14 cellular contexts compared by ENCODE assay signal in genomic region chr20:45459606-45460005, GRCh38. TPM values are rescaled to one million over a fixed set of nuclear protein-coding genes. Genes with fewer than 3 reads are reported as not detected.
DNase-seq lines count a peak whose midpoint lies in the region; ATAC-seq and TF ChIP-seq lines count a peak whose summit lies in the region.
"Had no signal": no experiment of that assay in that cellular context is flagged by ENCODE, and none has a peak within 500 bp of the region (broad histone marks: within the 10 kb centered on the region; RNA-seq: fewer than 3 reads in every experiment).

No MANE protein-coding gene starts in this region.

- BruUV-seq in Panc1 (replicated peaks; lab: Mats Ljungman, UMichigan), result no TSS peak

- H3K9me3 ChIP-seq in Panc1 (ENCODE audit: control insufficient read depth, insufficient read depth, low read depth, low read length), result no peaks in the 10 kb centered on the region
- H3K9me3 ChIP-seq in CD8-positive, alpha-beta T cell (ENCODE audit: low read length), result no peaks in the 10 kb centered on the region

- H3K4me3 ChIP-seq in Panc1 (ENCODE audit: low read depth in 2 of 2, low read length in 2 of 2), result no peak overlapping the region
- H3K4me3 ChIP-seq in CD8-positive, alpha-beta T cell (ENCODE audit: low read depth, low read length), result no peak overlapping the region

- no peak for ATAC-seq in Panc1
- ATAC-seq in CD8-positive, alpha-beta T cell, result no peak
- no peak for ATAC-seq in stimulated activated naive B cell treated with anti-CD40 and anti-IgM and Interleukin-4, amounts not matched to agents 10 μg/mL and 1 μg/mL and 100 μg/mL, for 72 hours (replicated peaks)
- ATAC-seq: stimulated activated effector memory CD8-positive, alpha-beta T cell treated with anti-CD3 and anti-CD28 coated beads, Interleukin-12 subunit alpha, Interleukin-12 subunit beta, amount 100 ng/mL, for 72 hours had no signal

- in situ Hi-C loops in ACHN (cut with HindIII; ENCODE audit: low pct_ligation_motif_present, low pct_unique_long_range_greater_than_20kb, low sequenced_read_pairs) (no loop called here), Panc1 (cut with HindIII; ENCODE audit: low pct_unique_long_range_greater_than_20kb, low sequenced_read_pairs) (no loop called here), GM13977 (cut with MboI; ENCODE audit: low pct_unique_long_range_greater_than_20kb, low sequenced_read_pairs, unreplicated experiment) (loop anchor here (25.0 kb wide), 1 partner anchor 303 kb away; no protein-coding TSS in a partner anchor)

- H3K4me1 Mint-ChIP-seq in CD8-positive, alpha-beta T cell (ENCODE audit: low read depth), result no peaks in the 10 kb centered on the region
- H3K4me1 Mint-ChIP-seq in stimulated activated naive B cell treated with anti-CD40 and anti-IgM and Interleukin-4, amounts not matched to agents 10 μg/mL and 1 μg/mL and 100 μg/mL, for 72 hours, result peaks cover 0 to 14% of the 10 kb centered on the region in 2 donors
- H3K4me1 Mint-ChIP-seq: stimulated activated effector memory CD8-positive, alpha-beta T cell treated with anti-CD3 and anti-CD28 coated beads, Interleukin-12 subunit alpha, Interleukin-12 subunit beta, amount 100 ng/mL, for 72 hours had no signal

- CTCF ChIA-PET in Panc1 (lab: Charles Lee), result interaction anchor here (1.0 to 1.7 kb wide), 2 partner anchors 23 to 97 kb away, joined by 3 to 5 read pairs; partner anchors contain the start of gene SYS1
- CTCF ChIA-PET in CD8-positive, alpha-beta T cell (lab: Charles Lee), result interaction anchor here (1.3 to 2.6 kb wide), 3 partner anchors 9 to 312 kb away, joined by 3 to 10 read pairs (median 8); no protein-coding TSS in a partner anchor

- H3K36me3 Mint-ChIP-seq in CD8-positive, alpha-beta T cell, result peaks cover 7% of the 10 kb centered on the region
- H3K36me3 Mint-ChIP-seq in stimulated activated naive B cell treated with anti-CD40 and anti-IgM and Interleukin-4, amounts not matched to agents 10 μg/mL and 1 μg/mL and 100 μg/mL, for 72 hours, result peaks cover 0 to 5% of the 10 kb centered on the region in 2 donors
- H3K36me3 Mint-ChIP-seq: stimulated activated effector memory CD8-positive, alpha-beta T cell treated with anti-CD3 and anti-CD28 coated beads, Interleukin-12 subunit alpha, Interleukin-12 subunit beta, amount 100 ng/mL, for 72 hours had no signal

- no peak overlapping the region for H3K27ac Mint-ChIP-seq in CD8-positive, alpha-beta T cell
- no peak overlapping the region for H3K27ac Mint-ChIP-seq in stimulated activated naive B cell treated with anti-CD40 and anti-IgM and Interleukin-4, amounts not matched to agents 10 μg/mL and 1 μg/mL and 100 μg/mL, for 72 hours
- H3K27ac Mint-ChIP-seq: stimulated activated effector memory CD8-positive, alpha-beta T cell treated with anti-CD3 and anti-CD28 coated beads, Interleukin-12 subunit alpha, Interleukin-12 subunit beta, amount 100 ng/mL, for 72 hours had no signal

- intact Hi-C loops in Panc1 (cut with micrococcal nuclease; ENCODE audit: unreplicated experiment), result loop anchor here (10.0 kb wide), 1 partner anchor 315 kb away; no protein-coding TSS in a partner anchor
- intact Hi-C loops in CD8-positive, alpha-beta T cell (cut with DNase I, micrococcal nuclease), result no loop called here

- TF ChIP-seq CTCF in Panc1 (IDR thresholded peaks at IDR 0.05) (peak; percentile 37; the same call in 1 of the 2 replicates), GM13977 (IDR thresholded peaks at IDR 0.05; ENCODE audit: extremely low read depth, insufficient read depth, missing control alignments) (no peak)
- TF ChIP-seq CTCF in CD8-positive, alpha-beta T cell (IDR thresholded peaks at IDR 0.05), result no peak

- POLR2A ChIA-PET in Panc1 (lab: Charles Lee), result no interaction called here
- POLR2A ChIA-PET in CD8-positive, alpha-beta T cell (lab: Charles Lee), result interaction anchor here (1.1 kb wide), 1 partner anchor 8 kb away, joined by 3 read pairs; no protein-coding TSS in a partner anchor

- no peaks in the 10 kb centered on the region for H3K36me3 ChIP-seq in Panc1 (ENCODE audit: control insufficient read depth, insufficient read depth, low read length)
- no peaks in the 10 kb centered on the region for H3K36me3 ChIP-seq in CD8-positive, alpha-beta T cell (ENCODE audit: insufficient read depth, low read length)

- no peaks in the 10 kb centered on the region for H3K4me1 ChIP-seq in Panc1 (ENCODE audit: control insufficient read depth, insufficient read depth, low read length)
- no peaks in the 10 kb centered on the region for H3K4me1 ChIP-seq in CD8-positive, alpha-beta T cell (ENCODE audit: insufficient read depth, low read length)

- peak; percentile 6 for DNase-seq in ACHN
- DNase-seq in GM03348 (ENCODE audit: low spot score), result peak; percentile 38
- DNase-seq in Panc1 (ENCODE audit: low read depth, low spot score), result no peak
- peak; percentile 17 for DNase-seq in fibroblast of gingiva (ENCODE audit: low read depth)
- no peak for DNase-seq in CD8-positive, alpha-beta T cell
- no peak for DNase-seq in GM13977 (ENCODE audit: low spot score)
- no peak for DNase-seq in NCI-H526 treated with DMSO at 0.1 percent for 48 hours (lab: John Stamatoyannopoulos, UW)
- no peak for DNase-seq in stimulated activated naive B cell treated with anti-CD40 and anti-IgM and Interleukin-4, amounts not matched to agents 10 μg/mL and 1 μg/mL and 100 μg/mL, for 72 hours
- DNase-seq: activated naive CD4-positive, alpha-beta T cell treated with anti-CD3 and anti-CD28 coated beads, Interleukin-2, amount 50 U/mL, for 16 hours had no signal

- H3K27me3 Mint-ChIP-seq in CD8-positive, alpha-beta T cell (ENCODE audit: low read depth), result peaks cover 3% of the 10 kb centered on the region
- H3K27me3 Mint-ChIP-seq in stimulated activated naive B cell treated with anti-CD40 and anti-IgM and Interleukin-4, amounts not matched to agents 10 μg/mL and 1 μg/mL and 100 μg/mL, for 72 hours, result no peaks in the 10 kb centered on the region

- no peaks in the 10 kb centered on the region for H3K9me3 Mint-ChIP-seq in CD8-positive, alpha-beta T cell
- no peaks in the 10 kb centered on the region for H3K9me3 Mint-ChIP-seq in stimulated activated naive B cell treated with anti-CD40 and anti-IgM and Interleukin-4, amounts not matched to agents 10 μg/mL and 1 μg/mL and 100 μg/mL, for 72 hours
- H3K9me3 Mint-ChIP-seq: stimulated activated effector memory CD8-positive, alpha-beta T cell treated with anti-CD3 and anti-CD28 coated beads, Interleukin-12 subunit alpha, Interleukin-12 subunit beta, amount 100 ng/mL, for 72 hours had no signal

- H3K27me3 ChIP-seq in Panc1 (ENCODE audit: control insufficient read depth, insufficient read depth, low read length), result peaks cover 17% of the 10 kb centered on the region; the same call in 1 of the 2 replicates
- no peaks in the 10 kb centered on the region for H3K27me3 ChIP-seq in CD8-positive, alpha-beta T cell (ENCODE audit: insufficient read depth, low read length)

- H3K4me3 Mint-ChIP-seq in CD8-positive, alpha-beta T cell, result no peak overlapping the region
- no peak overlapping the region for H3K4me3 Mint-ChIP-seq in stimulated activated naive B cell treated with anti-CD40 and anti-IgM and Interleukin-4, amounts not matched to agents 10 μg/mL and 1 μg/mL and 100 μg/mL, for 72 hours
- H3K4me3 Mint-ChIP-seq: stimulated activated effector memory CD8-positive, alpha-beta T cell treated with anti-CD3 and anti-CD28 coated beads, Interleukin-12 subunit alpha, Interleukin-12 subunit beta, amount 100 ng/mL, for 72 hours had no signal

- no peak overlapping the region for H3K27ac ChIP-seq in Panc1 (ENCODE audit: low read length)
- H3K27ac ChIP-seq in CD8-positive, alpha-beta T cell (ENCODE audit: low read depth, low read length), result no peak overlapping the region

RNA-seq across cellular contexts. Expression of gene WFDC2, which starts 9.9 kb away (rescaled TPM):
- 1.6 TPM for total RNA-seq in Panc1 (2021; ENCODE audit: unreplicated experiment)
- polyA plus RNA-seq in Panc1 (2012; ENCODE audit: insufficient read length), result 1.3 TPM
- total RNA-seq in CD8-positive, alpha-beta T cell, result not detected
- total RNA-seq: dermis microvascular lymphatic vessel endothelial cell, NCI-H460 had no signal

RNA-seq across cellular contexts. Expression of gene PIGT, which starts 43.7 kb away (rescaled TPM):
- 108 TPM for total RNA-seq in Panc1 (2021; ENCODE audit: unreplicated experiment)
- polyA plus RNA-seq in Panc1 (2012; ENCODE audit: insufficient read length), result 134 TPM
- 100 to 1,000 TPM; 213 to 230 TPM for total RNA-seq in CD8-positive, alpha-beta T cell

RNA-seq across cellular contexts. Expression of gene DBNDD2, which starts 51.5 kb away (rescaled TPM):
- 55.4 TPM for total RNA-seq in Panc1 (2021; ENCODE audit: unreplicated experiment)
- 64.1 TPM for polyA plus RNA-seq in Panc1 (2012; ENCODE audit: insufficient read length)
- 10 to 100 TPM; 25.0 to 27.6 TPM for total RNA-seq in CD8-positive, alpha-beta T cell

RNA-seq across cellular contexts. Expression of gene SPINT3, which starts 55.8 kb away (rescaled TPM):
- not detected for total RNA-seq in Panc1 (2021; ENCODE audit: unreplicated experiment)
- polyA plus RNA-seq in Panc1 (2012; ENCODE audit: insufficient read length), result not detected
- not detected for total RNA-seq in CD8-positive, alpha-beta T cell
- total RNA-seq: dermis microvascular lymphatic vessel endothelial cell; NCI-H460; omental fat pad; T-helper 1 cell treated with Interleukin-12 subunit alpha and Interleukin-12 subunit beta and Interleukin-4 antibody, amounts not matched to agents 30 ng/mL and 1 ng/mL, for 36 hours had no signal

Comparison
In these comparisons a context has a peak if more than half of its experiments do, and no peak if none do; other contexts are left out.
1. DNase-seq: peak in ACHN (single experiment), GM03348 (single experiment) and fibroblast of gingiva (single experiment); none in Panc1 (single experiment), CD8-positive, alpha-beta T cell (0 of 7), GM13977 (single experiment), NCI-H526 treated with DMSO at 0.1 percent for 48 hours (single experiment) and stimulated activated naive B cell treated with anti-CD40 and anti-IgM and Interleukin-4, amounts not matched to agents 10 μg/mL and 1 μg/mL and 100 μg/mL, for 72 hours (single experiment).